ENCODE assay signal across 9 cellular contexts in the genomic region with DNA sequence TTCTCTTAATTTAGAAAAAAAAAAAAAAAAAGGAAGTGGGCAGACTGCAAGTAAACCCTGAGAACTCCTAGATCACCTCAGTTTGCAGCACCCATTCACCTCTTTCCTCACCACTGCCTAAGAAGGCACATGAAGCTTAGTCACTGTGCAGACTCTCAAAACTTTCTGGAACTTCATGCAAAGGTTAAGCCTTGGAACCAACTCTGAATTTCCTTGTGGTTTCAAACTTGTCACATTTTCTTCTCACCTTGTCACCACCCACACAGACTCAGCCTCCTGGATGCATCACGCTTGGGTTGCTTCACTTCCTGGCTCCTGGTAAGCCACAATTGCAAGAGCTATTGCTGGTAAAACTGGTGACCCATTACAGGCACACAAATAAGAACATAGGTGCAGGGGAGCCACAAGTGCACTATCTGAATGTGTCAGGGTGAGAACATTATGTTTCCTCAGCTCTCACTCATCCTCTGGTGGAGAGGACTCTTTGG. TPM values are rescaled to one million over a fixed set of nuclear protein-coding genes. Genes with fewer than 3 reads are reported as not detected.
A peak's percentile ranks its signal among the peaks of the same experiment; 100 is the strongest.
DNase-seq lines count a peak whose midpoint lies in the region; ATAC-seq and TF ChIP-seq lines count a peak whose summit lies in the region.
"Had no signal": no experiment of that assay in that cellular context is flagged by ENCODE, and none has a peak within 500 bp of the region (broad histone marks: within the 10 kb centered on the region; RNA-seq: fewer than 3 reads in every experiment).

No MANE protein-coding gene starts in this region.

- H3K9me3 Mint-ChIP-seq in activated T-cell treated with anti-CD3 and anti-CD28 coated beads, Interleukin-2, amount 50 U/mL, for 72 hours, result peaks cover 6 to 9% of the 10 kb centered on the region in 2 donors

- H3K27me3 ChIP-seq in lower lobe of right lung (ENCODE audit: low read depth), result no peaks in the 10 kb centered on the region
- no peaks in the 10 kb centered on the region for H3K27me3 ChIP-seq in thymus (ENCODE audit: control insufficient read depth, insufficient read depth)

- peak overlapping the region; percentile 58 for H3K27ac Mint-ChIP-seq in activated T-cell treated with anti-CD3 and anti-CD28 coated beads, Interleukin-2, amount 50 U/mL, for 72 hours

- peaks cover 35% of the 10 kb centered on the region for H3K4me1 Mint-ChIP-seq in activated T-cell treated with anti-CD3 and anti-CD28 coated beads, Interleukin-2, amount 50 U/mL, for 72 hours (ENCODE audit: low read depth)

- 4% methylated on average over 1 of the region's 1 CpG for WGBS in thymus

- H3K27ac ChIP-seq in lower lobe of right lung (no peak overlapping the region), thymus (ENCODE audit: low read depth) (peak overlapping the region; percentile 59)

- no peaks in the 10 kb centered on the region for H3K4me1 ChIP-seq in lower lobe of right lung
- H3K4me1 ChIP-seq in thymus (ENCODE audit: control insufficient read depth, insufficient read depth, low read length), result no peaks in the 10 kb centered on the region

- in situ Hi-C loops in GM13976 (cut with MboI; ENCODE audit: low sequenced_read_pairs, unreplicated experiment), result no loop called here

- H3K9me3 ChIP-seq in lower lobe of right lung, result peaks cover 8% of the 10 kb centered on the region
- H3K9me3 ChIP-seq in thymus (ENCODE audit: control insufficient read depth), result no peaks in the 10 kb centered on the region

- H3K4me3 ChIP-seq in lower lobe of right lung (no peak overlapping the region), thymus (ENCODE audit: low read length) (no peak overlapping the region)

- no peak for TF ChIP-seq CTCF in GM13976 (IDR thresholded peaks at IDR 0.05; ENCODE audit: borderline replicate concordance, control extremely low read depth, extremely low read depth, insufficient read depth, missing control alignments)
- TF ChIP-seq CTCF in lower lobe of right lung (IDR thresholded peaks at IDR 0.05), result no peak

- H3K36me3 ChIP-seq in lower lobe of right lung, result no peaks in the 10 kb centered on the region
- no peaks in the 10 kb centered on the region for H3K36me3 ChIP-seq in thymus (ENCODE audit: control insufficient read depth, insufficient read depth)

- no peaks in the 10 kb centered on the region for H3K27me3 Mint-ChIP-seq in activated T-cell treated with anti-CD3 and anti-CD28 coated beads, Interleukin-2, amount 50 U/mL, for 72 hours (ENCODE audit: low read depth)

- DNase-seq in GM13976 (ENCODE audit: low spot score), result peak; percentile 62
- DNase-seq in NOMO-1 (lab: John Stamatoyannopoulos, UW; ENCODE audit: unreplicated experiment in 2 of 2), result peak; percentile 82 to 99
- DNase-seq in activated T-cell treated with anti-CD3 and anti-CD28 coated beads, Interleukin-2, amount 50 U/mL, for 72 hours, result peak; percentile 86 to 92
- no peak for DNase-seq in lower lobe of right lung
- no peak for DNase-seq in NCI-H1417 treated with DMSO at 0.1 percent for 48 hours (lab: John Stamatoyannopoulos, UW)
- DNase-seq in NCI-H1930 (lab: John Stamatoyannopoulos, UW), result no peak

- ATAC-seq in HG02759 (IDR thresholded peaks at IDR 0.05; ENCODE audit: unreplicated experiment), result peak; percentile 88
- peak; percentile 93 to 94 for ATAC-seq in activated T-cell treated with anti-CD3 and anti-CD28 coated beads, Interleukin-2, amount 50 U/mL, for 72 hours (replicated peaks in 1 of 2)
- ATAC-seq in lower lobe of right lung, result peak; percentile 79 to 88

- H3K36me3 Mint-ChIP-seq in activated T-cell treated with anti-CD3 and anti-CD28 coated beads, Interleukin-2, amount 50 U/mL, for 72 hours (ENCODE audit: insufficient read depth in 2 of 2), result peaks cover 12 to 20% of the 10 kb centered on the region in 2 donors

- H3K4me3 Mint-ChIP-seq in activated T-cell treated with anti-CD3 and anti-CD28 coated beads, Interleukin-2, amount 50 U/mL, for 72 hours, result peak overlapping the region; percentile 10 to 41

- intact Hi-C loops in lower lobe of right lung (cut with DNase I), result no loop called here

RNA-seq across cellular contexts. Expression of a gene that starts 15.0 kb away (rescaled TPM):
- total RNA-seq in activated T-cell treated with anti-CD3 and anti-CD28 coated beads, Interleukin-2, amount 50 U/mL, for 72 hours, result 10 to 100 TPM; 46.5 to 46.8 TPM
- 68.9 TPM for total RNA-seq in lower lobe of right lung
- 11.2 TPM for polyA plus RNA-seq in thymus

RNA-seq across cellular contexts. Expression of a gene that starts 29.9 kb away (rescaled TPM):
- total RNA-seq in activated T-cell treated with anti-CD3 and anti-CD28 coated beads, Interleukin-2, amount 50 U/mL, for 72 hours, result not detected
- not detected for total RNA-seq in lower lobe of right lung
- not detected for polyA plus RNA-seq in thymus
- total RNA-seq: pulmonary artery endothelial cell had no signal

Comparison
In these comparisons a context has a peak if more than half of its experiments do, and no peak if none do; other contexts are left out.
1. DNase-seq: peak in GM13976 (single experiment), NOMO-1 (2 of 2) and activated T-cell treated with anti-CD3 and anti-CD28 coated beads, Interleukin-2, amount 50 U/mL, for 72 hours (2 of 2); none in lower lobe of right lung (single experiment), NCI-H1417 treated with DMSO at 0.1 percent for 48 hours (single experiment) and NCI-H1930 (0 of 2).
2. Peak in every context shown above with its lines, with median percentiles within 50 percentile points of each other: ATAC-seq.